ENCODE assay signal across 14 cellular contexts in the genomic region with DNA sequence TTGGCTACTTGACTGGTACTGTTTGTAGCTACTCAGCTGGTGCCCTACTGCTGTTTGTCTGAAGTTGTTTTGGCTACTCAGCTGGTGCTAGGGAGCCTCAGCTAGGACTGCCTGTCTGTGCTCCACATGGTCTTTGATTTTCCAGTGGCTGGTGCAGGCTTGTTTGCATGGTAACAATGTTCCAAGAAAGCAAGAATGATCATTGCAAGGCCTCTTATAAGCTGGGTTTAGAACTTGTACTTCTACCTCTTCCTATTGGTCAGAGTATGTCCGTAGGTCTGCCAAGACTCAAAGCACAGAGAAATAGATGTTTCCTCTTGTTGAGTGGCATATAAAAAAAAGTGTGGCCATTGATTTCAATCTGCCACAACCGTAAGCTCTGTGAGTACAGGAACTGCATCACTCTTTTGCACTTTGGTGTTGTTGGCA. TPM values are rescaled to one million over a fixed set of nuclear protein-coding genes. Genes with fewer than 3 reads are reported as not detected.
DNase-seq lines count a peak whose midpoint lies in the region; ATAC-seq and TF ChIP-seq lines count a peak whose summit lies in the region.
"Had no signal": no experiment of that assay in that cellular context is flagged by ENCODE, and none has a peak within 500 bp of the region (broad histone marks: within the 10 kb centered on the region; RNA-seq: fewer than 3 reads in every experiment).

No MANE protein-coding gene starts in this region.

- H3K4me2 ChIP-seq in OCI-LY1 (ENCODE audit: low read length) = peak overlapping the region; percentile 5; the same call in 1 of the 2 replicates

- no peaks in the 10 kb centered on the region for H3K9me2 ChIP-seq in OCI-LY1 (ENCODE audit: low read depth, low read length)

- H3K27me3 ChIP-seq in CD8-positive, alpha-beta memory T cell (ENCODE audit: insufficient read depth, low read length, poor library complexity, severe bottlenecking) = no peaks in the 10 kb centered on the region
- no peaks in the 10 kb centered on the region for H3K27me3 ChIP-seq in OCI-LY1 (ENCODE audit: insufficient read depth, low read length)
- H3K27me3 ChIP-seq: right lobe of liver had no signal

- H3F3A ChIP-seq in OCI-LY1 (ENCODE audit: insufficient read depth, low read length) = no peaks in the 10 kb centered on the region

- POLR2A ChIA-PET in CD8-positive, alpha-beta memory T cell (lab: Charles Lee) = interaction anchor here (0.6 kb wide), 1 partner anchor 24 kb away, joined by 10 read pairs; no protein-coding TSS in a partner anchor

- H3K27ac ChIP-seq in CD8-positive, alpha-beta memory T cell (ENCODE audit: low read depth, low read length) = no peak overlapping the region
- no peak overlapping the region for H3K27ac ChIP-seq in OCI-LY1 (ENCODE audit: low read depth, low read length, poor library complexity, severe bottlenecking)
- H3K27ac ChIP-seq: coronary artery, right lobe of liver, SK-N-MC had no signal

- no peak overlapping the region for H3K9ac ChIP-seq in OCI-LY1 (ENCODE audit: low read length)

- peaks cover 61% of the 10 kb centered on the region for H3K4me1 ChIP-seq in CD8-positive, alpha-beta memory T cell (ENCODE audit: insufficient read depth, low read length)
- peaks cover 21% of the 10 kb centered on the region for H3K4me1 ChIP-seq in OCI-LY1 (ENCODE audit: insufficient read depth, low read length, severe bottlenecking)

- peaks cover 0 to 2% of the 10 kb centered on the region in 2 donors for H3K27me3 Mint-ChIP-seq in CD8-positive, alpha-beta memory T cell

- H2AFZ ChIP-seq in OCI-LY1 (ENCODE audit: low read length) = no peak overlapping the region

- TF ChIP-seq CTCF in OCI-LY1 (IDR thresholded peaks at IDR 0.05; ENCODE audit: low read length) = no peak
- TF ChIP-seq CTCF in astrocyte of the spinal cord (IDR thresholded peaks at IDR 0.05; ENCODE audit: low read depth, low read length) = no peak

- peak overlapping the region; percentile 34 for H3K4me3 ChIP-seq in CD8-positive, alpha-beta memory T cell (ENCODE audit: low read length)
- no peak overlapping the region for H3K4me3 ChIP-seq in OCI-LY1 (ENCODE audit: low read depth, low read length, poor library complexity, severe bottlenecking)
- no peak overlapping the region for H3K4me3 ChIP-seq in astrocyte of the spinal cord (ENCODE audit: low read depth, low read length)
- H3K4me3 ChIP-seq: coronary artery, right lobe of liver, SK-N-MC had no signal

- peaks cover 90% of the 10 kb centered on the region for H3K79me2 ChIP-seq in OCI-LY1 (ENCODE audit: insufficient read depth, low read length)

- H3K27ac Mint-ChIP-seq in CD8-positive, alpha-beta memory T cell = peak overlapping the region; percentile 69 to 96 (median 92)

- peak in 4 of 5 donors; percentile 10 to 73 (median 61) for DNase-seq in CD8-positive, alpha-beta memory T cell
- peak; percentile 22 for DNase-seq in astrocyte of the spinal cord (ENCODE audit: low read depth, low spot score)
- peak; percentile 23 for DNase-seq in midbrain (lab: John Stamatoyannopoulos, UW)
- DNase-seq in NCI-H128 (lab: John Stamatoyannopoulos, UW; ENCODE audit: unreplicated experiment) = no peak
- DNase-seq in DMS79 treated with DMSO at 0.1 percent for 48 hours (lab: John Stamatoyannopoulos, UW) = no peak
- DNase-seq: mesendoderm, NCI-H1105, NCI-H524 treated with DMSO at 0.1 percent for 48 hours, right lobe of liver had no signal

- CTCF ChIA-PET in CD8-positive, alpha-beta memory T cell (lab: Charles Lee) = interaction anchor here (0.8 to 1.0 kb wide), 2 partner anchors 16 to 66 kb away, joined by 3 read pairs; no protein-coding TSS in a partner anchor

- H3K36me3 ChIP-seq in CD8-positive, alpha-beta memory T cell (ENCODE audit: insufficient read depth, low read length) = no peaks in the 10 kb centered on the region
- H3K36me3 ChIP-seq in OCI-LY1 (ENCODE audit: insufficient read depth, low read length) = peaks cover 7% of the 10 kb centered on the region; the same call in 1 of the 2 replicates
- H3K36me3 ChIP-seq: right lobe of liver had no signal

- H3K9me3 ChIP-seq in CD8-positive, alpha-beta memory T cell (ENCODE audit: low read length) = no peaks in the 10 kb centered on the region
- 0 out of 2 replicates have a peak, but pooled peaks cover 3% of the 10 kb centered on the region for H3K9me3 ChIP-seq in OCI-LY1 (ENCODE audit: low read length)
- H3K9me3 ChIP-seq: right lobe of liver had no signal

- peaks cover 13 to 24% (median 21%) of the 10 kb centered on the region in 5 donors for H3K9me3 Mint-ChIP-seq in CD8-positive, alpha-beta memory T cell

- ATAC-seq in GM18861 (IDR thresholded peaks at IDR 0.05; ENCODE audit: unreplicated experiment) = no peak
- ATAC-seq in HG03439 (IDR thresholded peaks at IDR 0.05; ENCODE audit: unreplicated experiment) = no peak

- peaks cover 66 to 92% (median 85%) of the 10 kb centered on the region in 3 donors for H3K4me1 Mint-ChIP-seq in CD8-positive, alpha-beta memory T cell

- H3K36me3 Mint-ChIP-seq in CD8-positive, alpha-beta memory T cell = peaks cover 21 to 27% (median 25%) of the 10 kb centered on the region in 3 donors

- no peaks in the 10 kb centered on the region for H4K20me1 ChIP-seq in OCI-LY1 (ENCODE audit: insufficient read depth, low read length)

- H3K4me3 Mint-ChIP-seq in CD8-positive, alpha-beta memory T cell = peak overlapping the region in 6 of 7 donors; percentile 29 to 63 (median 49)

- in situ Hi-C loops in astrocyte of the spinal cord (cut with HindIII; ENCODE audit: low sequenced_read_pairs) = no loop called here

RNA-seq across cellular contexts. Expression of a gene that starts 17.6 kb away (rescaled TPM):
- 100 to 1,000 TPM; 185 to 189 TPM for total RNA-seq in CD8-positive, alpha-beta memory T cell
- polyA plus RNA-seq in CD8-positive, alpha-beta memory T cell = 45.5 TPM

Comparison
In these comparisons a context has a peak if more than half of its experiments do, and no peak if none do; other contexts are left out.
1. DNase-seq: peak in CD8-positive, alpha-beta memory T cell (4 of 5), astrocyte of the spinal cord (single experiment) and midbrain (single experiment); none in NCI-H128 (single experiment) and DMS79 treated with DMSO at 0.1 percent for 48 hours (single experiment).